In genomic region chr7:21670496-21670895, GRCh38 we compare ENCODE assay signal across 28 cellular contexts.
"Had no signal": no experiment of that assay in that cellular context is flagged by ENCODE, and none has a peak within 500 bp of the region (broad histone marks: within the 10 kb centered on the region; RNA-seq: fewer than 3 reads in every experiment).

No MANE protein-coding gene starts in this region.

- H3K4me3 Mint-ChIP-seq: natural killer cell treated with Interleukin-12 subunit alpha and Interleukin-12 subunit beta and Interleukin-15 and Interleukin-18, amount 100 ng/mL, for 72 hours; nephron progenitor cell; neural crest cell; stimulated activated effector memory CD8-positive, alpha-beta T cell treated with anti-CD3 and anti-CD28 coated beads, Interleukin-12 subunit alpha, Interleukin-12 subunit beta, amount 100 ng/mL, for 72 hours; stimulated activated naive B cell treated with anti-CD40 and anti-IgM and Interleukin-4, amounts not matched to agents 10 μg/mL and 1 μg/mL and 100 μg/mL, for 72 hours; stimulated activated naive CD8-positive, alpha-beta T cell treated with anti-CD3 and anti-CD28 coated beads, Interleukin-15, Interleukin-2, amounts not matched to agents 100 ng/mL and 50 ng/mL, for 24 hours had no signal

- H3K27me3 ChIP-seq: neutrophil, pancreas, right lobe of liver, sigmoid colon, stomach, thyroid gland, tibial nerve, upper lobe of left lung, vagina had no signal

- H3K9me3 ChIP-seq: neutrophil, pancreas, psoas muscle, right lobe of liver, sigmoid colon, stomach, thoracic aorta, thyroid gland, tibial nerve, upper lobe of left lung, vagina had no signal

- H3K9me3 Mint-ChIP-seq: natural killer cell treated with Interleukin-12 subunit alpha and Interleukin-12 subunit beta and Interleukin-15 and Interleukin-18, amount 100 ng/mL, for 72 hours; nephron progenitor cell; neural crest cell; stimulated activated effector memory CD8-positive, alpha-beta T cell treated with anti-CD3 and anti-CD28 coated beads, Interleukin-12 subunit alpha, Interleukin-12 subunit beta, amount 100 ng/mL, for 72 hours; stimulated activated naive B cell treated with anti-CD40 and anti-IgM and Interleukin-4, amounts not matched to agents 10 μg/mL and 1 μg/mL and 100 μg/mL, for 72 hours; stimulated activated naive CD8-positive, alpha-beta T cell treated with anti-CD3 and anti-CD28 coated beads, Interleukin-15, Interleukin-2, amounts not matched to agents 100 ng/mL and 50 ng/mL, for 24 hours had no signal

- H3K4me1 ChIP-seq: pancreas, psoas muscle, right lobe of liver, sigmoid colon, stomach, thyroid gland, tibial nerve, upper lobe of left lung, vagina had no signal

- H3K4me1 Mint-ChIP-seq: nephron progenitor cell; neural crest cell; stimulated activated effector memory CD8-positive, alpha-beta T cell treated with anti-CD3 and anti-CD28 coated beads, Interleukin-12 subunit alpha, Interleukin-12 subunit beta, amount 100 ng/mL, for 72 hours had no signal

- H3K4me3 ChIP-seq: pancreas, psoas muscle, right lobe of liver, sigmoid colon, stomach, thoracic aorta, thyroid gland, tibial nerve, upper lobe of left lung, vagina had no signal

- ATAC-seq: natural killer cell treated with Interleukin-12 subunit alpha and Interleukin-12 subunit beta and Interleukin-15 and Interleukin-18, amount 100 ng/mL, for 72 hours; pancreas; psoas muscle; right cardiac atrium; right lobe of liver; stimulated activated effector memory CD8-positive, alpha-beta T cell treated with anti-CD3 and anti-CD28 coated beads, Interleukin-12 subunit alpha, Interleukin-12 subunit beta, amount 100 ng/mL, for 72 hours; stimulated activated naive B cell treated with anti-CD40 and anti-IgM and Interleukin-4, amounts not matched to agents 10 μg/mL and 1 μg/mL and 100 μg/mL, for 72 hours had no signal

- H3K36me3 Mint-ChIP-seq: natural killer cell treated with Interleukin-12 subunit alpha and Interleukin-12 subunit beta and Interleukin-15 and Interleukin-18, amount 100 ng/mL, for 72 hours; stimulated activated effector memory CD8-positive, alpha-beta T cell treated with anti-CD3 and anti-CD28 coated beads, Interleukin-12 subunit alpha, Interleukin-12 subunit beta, amount 100 ng/mL, for 72 hours; stimulated activated naive B cell treated with anti-CD40 and anti-IgM and Interleukin-4, amounts not matched to agents 10 μg/mL and 1 μg/mL and 100 μg/mL, for 72 hours had no signal

- H3K27ac Mint-ChIP-seq: natural killer cell treated with Interleukin-12 subunit alpha and Interleukin-12 subunit beta and Interleukin-15 and Interleukin-18, amount 100 ng/mL, for 72 hours; nephron progenitor cell; progenitor cell of endocrine pancreas; stimulated activated effector memory CD8-positive, alpha-beta T cell treated with anti-CD3 and anti-CD28 coated beads, Interleukin-12 subunit alpha, Interleukin-12 subunit beta, amount 100 ng/mL, for 72 hours; stimulated activated naive B cell treated with anti-CD40 and anti-IgM and Interleukin-4, amounts not matched to agents 10 μg/mL and 1 μg/mL and 100 μg/mL, for 72 hours; stimulated activated naive CD8-positive, alpha-beta T cell treated with anti-CD3 and anti-CD28 coated beads, Interleukin-15, Interleukin-2, amounts not matched to agents 100 ng/mL and 50 ng/mL, for 24 hours had no signal

- H3K27ac ChIP-seq: neutrophil, pancreas, psoas muscle, right lobe of liver, sigmoid colon, stomach, thoracic aorta, thyroid gland, tibial nerve, upper lobe of left lung, vagina had no signal

- H3K27me3 Mint-ChIP-seq: progenitor cell of endocrine pancreas had no signal

- DNase-seq: nephron progenitor cell; nucleus accumbens; pancreas; posterior cingulate gyrus; psoas muscle; right cardiac atrium; right lobe of liver; sigmoid colon; small intestine; stimulated activated CD4-positive, alpha-beta T cell treated with anti-CD3 and anti-CD28 coated beads, Interleukin-15, amount 100 ng/mL, for 24 hours; stimulated activated CD4-positive, alpha-beta T cell treated with anti-CD3 and anti-CD28 coated beads, Interleukin-2, amount 100 ng/mL, for 24 hours; stimulated activated CD4-positive, alpha-beta T cell treated with anti-CD3 and anti-CD28 coated beads, Interleukin-2, amount 100 ng/mL, for 48 hours; stimulated activated CD4-positive, alpha-beta T cell treated with anti-CD3 and anti-CD28 coated beads, Interleukin-4, amount 100 ng/mL, for 24 hours; stimulated activated naive B cell treated with anti-CD40 and anti-IgM and Interleukin-4, amounts not matched to agents 10 μg/mL and 1 μg/mL and 100 μg/mL, for 72 hours; stimulated activated naive CD4-positive, alpha-beta T cell treated with Interleukin-2 at 50 U/mL for 16 hours; stomach; thyroid gland; upper lobe of left lung had no signal

- H3K36me3 ChIP-seq: neutrophil, pancreas, right lobe of liver, sigmoid colon, stomach, thoracic aorta, thyroid gland, tibial nerve, upper lobe of left lung, vagina had no signal

- FAIRE-seq: pancreas, small intestine, urothelium cell line had no signal
